ENCODE assay signal across 24 cellular contexts in genomic region chr2:239135531-239135930, GRCh38.
"Had no signal": no experiment of that assay in that cellular context is flagged by ENCODE, and none has a peak within 500 bp of the region (broad histone marks: within the 10 kb centered on the region; RNA-seq: fewer than 3 reads in every experiment).

No MANE protein-coding gene starts in this region.

- H3K27me3 ChIP-seq: colonic mucosa, dorsolateral prefrontal cortex, esophagus muscularis mucosa, esophagus squamous epithelium, foreskin keratinocyte, gastrocnemius medialis, gastroesophageal sphincter, heart right ventricle had no signal

- DNase-seq: colonic mucosa; cortex of kidney; dermis blood vessel endothelial cell; dorsolateral prefrontal cortex; effector CD4-positive, alpha-beta T cell; effector CD8-positive, alpha-beta T cell; effector memory CD4-positive, alpha-beta T cell; effector memory CD8-positive, alpha-beta T cell; endodermal cell; erythroblast; esophagus squamous epithelium; foreskin fibroblast; foreskin keratinocyte; foreskin melanocyte; gastrocnemius medialis; glutamatergic neuron; head of caudate nucleus; heart right ventricle had no signal

- ATAC-seq: effector memory CD8-positive, alpha-beta T cell; esophagus mucosa; foreskin keratinocyte; gastrocnemius medialis; gastroesophageal sphincter; heart right ventricle had no signal

- H3K9me3 ChIP-seq: colonic mucosa, esophagus muscularis mucosa, esophagus squamous epithelium, gastrocnemius medialis, gastroesophageal sphincter had no signal

- H3K4me1 Mint-ChIP-seq: endodermal cell had no signal

- H3K27me3 Mint-ChIP-seq: dendritic cell treated with granulocyte-macrophage colony-stimulating factor and Interleukin-4, amounts not matched to agents 40 ng/mL and 50 ng/mL, for 4 days; effector memory CD8-positive, alpha-beta T cell had no signal

- H3K4me1 ChIP-seq: colonic mucosa, foreskin keratinocyte, gastrocnemius medialis had no signal

- H3K4me3 Mint-ChIP-seq: dendritic cell treated with granulocyte-macrophage colony-stimulating factor and Interleukin-4, amounts not matched to agents 40 ng/mL and 50 ng/mL, for 4 days; endodermal cell had no signal

- H3K36me3 ChIP-seq: colonic mucosa had no signal

- H3K9me3 Mint-ChIP-seq: dendritic cell treated with granulocyte-macrophage colony-stimulating factor and Interleukin-4, amounts not matched to agents 40 ng/mL and 50 ng/mL, for 4 days; effector memory CD8-positive, alpha-beta T cell; endodermal cell had no signal

- H3K27ac Mint-ChIP-seq: dendritic cell treated with granulocyte-macrophage colony-stimulating factor and Interleukin-4, amounts not matched to agents 40 ng/mL and 50 ng/mL, for 4 days; effector memory CD8-positive, alpha-beta T cell; endodermal cell had no signal

- H3K27ac ChIP-seq: colonic mucosa, coronary artery, epithelial cell of prostate, esophagus muscularis mucosa, esophagus squamous epithelium, foreskin keratinocyte, gastrocnemius medialis, gastroesophageal sphincter, heart right ventricle had no signal

- H3K4me3 ChIP-seq: colonic mucosa, coronary artery, dorsolateral prefrontal cortex, esophagus muscularis mucosa, esophagus squamous epithelium, gastrocnemius medialis, gastroesophageal sphincter, heart right ventricle had no signal
